In the genomic region with DNA sequence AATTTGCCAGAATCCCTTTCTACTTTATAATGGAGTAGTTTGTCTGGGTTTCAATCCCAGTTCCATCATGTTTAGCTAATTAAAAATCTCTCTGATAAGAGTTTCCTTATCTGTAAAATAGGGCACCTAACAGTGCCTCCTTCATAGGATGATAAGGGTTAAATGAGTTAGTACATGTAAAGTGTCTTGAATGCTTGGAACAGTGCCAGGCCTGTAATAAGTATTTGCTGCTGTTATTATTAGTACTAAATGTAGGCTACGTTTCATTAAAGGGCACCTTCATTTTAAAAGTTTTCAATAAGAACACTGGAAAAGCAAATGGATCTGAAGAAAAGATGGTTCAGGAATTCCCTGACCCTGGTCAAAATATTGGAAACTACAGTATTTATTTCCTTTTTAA, we compare ENCODE assay signal across 27 cellular contexts. TPM values are rescaled to one million over a fixed set of nuclear protein-coding genes. Genes with fewer than 3 reads are reported as not detected.
"Had no signal": no experiment of that assay in that cellular context is flagged by ENCODE, and none has a peak within 500 bp of the region (broad histone marks: within the 10 kb centered on the region; RNA-seq: fewer than 3 reads in every experiment).

No MANE protein-coding gene starts in this region.

- H3K9me3 ChIP-seq: breast epithelium, prostate gland, transverse colon had no signal

- ATAC-seq: activated T-cell treated with anti-CD3 and anti-CD28 coated beads, Interleukin-2, amount 50 U/mL, for 72 hours; esophagus mucosa; natural killer cell treated with Interleukin-12 subunit alpha and Interleukin-12 subunit beta and Interleukin-15 and Interleukin-18, amount 100 ng/mL, for 72 hours; stimulated activated naive B cell treated with anti-CD40 and anti-IgM and Interleukin-4, amounts not matched to agents 10 μg/mL and 1 μg/mL and 100 μg/mL, for 72 hours had no signal

- DNase-seq: activated B cell treated with CpG ODN at 0.5 μM for 24 hours; activated CD4-positive, alpha-beta memory T cell treated with anti-CD3 and anti-CD28 coated beads for 36 hours; activated CD4-positive, alpha-beta T cell treated with anti-CD3 and anti-CD28 coated beads for 4 hours; activated effector memory CD4-positive, alpha-beta T cell treated with Interleukin-2 at 50 U/mL for 16 hours; activated naive CD4-positive, alpha-beta T cell treated with anti-CD3 and anti-CD28 coated beads for 36 hours; activated naive CD8-positive, alpha-beta T cell treated with anti-CD3 and anti-CD28 coated beads, Interleukin-2, amount 10 ng/mL, durations not matched to agents 7 days and 5 days; activated T-cell treated with anti-CD3 and anti-CD28 coated beads, Interleukin-2, amount 50 U/mL, for 72 hours; amniotic stem cell; effector CD8-positive, alpha-beta T cell; glutamatergic neuron; immature natural killer cell; stimulated activated CD4-positive, alpha-beta T cell treated with anti-CD3 and anti-CD28 coated beads, Interleukin-15, amount 100 ng/mL, for 24 hours; stimulated activated CD8-positive, alpha-beta memory T cell treated with anti-CD3 and anti-CD28 coated beads, Interleukin-4, amount 100 ng/mL, for 48 hours; stimulated activated naive B cell treated with anti-CD40 and anti-IgM and Interleukin-4, amounts not matched to agents 10 μg/mL and 1 μg/mL and 100 μg/mL, for 72 hours; T1000; transverse colon had no signal

- H3K4me1 ChIP-seq: breast epithelium, prostate gland, transverse colon had no signal

- FAIRE-seq: frontal cortex, urothelium cell line had no signal

- H3K36me3 ChIP-seq: breast epithelium, prostate gland, transverse colon had no signal

- H3K4me3 ChIP-seq: breast epithelium, hepatocyte, prostate gland, skin epidermis, transverse colon had no signal

- H3K27me3 ChIP-seq: breast epithelium, hepatocyte had no signal

- H3K27ac ChIP-seq: breast epithelium, hepatocyte, prostate gland, skin epidermis, transverse colon had no signal

RNA-seq across cellular contexts. Expression of a gene that starts 11.8 kb away (rescaled TPM):
- total RNA-seq: activated B cell treated with CpG ODN at 0.5 μM for 24 hours; activated CD4-positive, alpha-beta memory T cell treated with anti-CD3 and anti-CD28 coated beads for 36 hours; activated naive CD4-positive, alpha-beta T cell treated with anti-CD3 and anti-CD28 coated beads for 36 hours; activated naive CD8-positive, alpha-beta T cell treated with anti-CD3 and anti-CD28 coated beads, Interleukin-2, amount 10 ng/mL, durations not matched to agents 7 days and 5 days; activated T-cell treated with anti-CD3 and anti-CD28 coated beads, Interleukin-2, amount 50 U/mL, for 72 hours; breast epithelium; chondrocyte; esophagus mucosa; frontal cortex; natural killer cell treated with Interleukin-12 subunit alpha and Interleukin-12 subunit beta and Interleukin-15 and Interleukin-18, amount 100 ng/mL, for 72 hours; osteocyte; prostate gland; temporal lobe; transverse colon had no signal
- polyA plus RNA-seq: immature natural killer cell had no signal
